ENCODE assay signal across 20 cellular contexts in genomic region chr6:106562001-106562400, GRCh38.
DNase-seq lines count a peak whose midpoint lies in the region; ATAC-seq and TF ChIP-seq lines count a peak whose summit lies in the region.
"Had no signal": no experiment of that assay in that cellular context is flagged by ENCODE, and none has a peak within 500 bp of the region (broad histone marks: within the 10 kb centered on the region; RNA-seq: fewer than 3 reads in every experiment).

No MANE protein-coding gene starts in this region.

- H3K18ac ChIP-seq in mesendoderm (ENCODE audit: low read length): peak overlapping the region; percentile 60

- BruUV-seq in MCF 10A (replicated peaks; lab: Mats Ljungman, UMichigan): no TSS peak

- H3K36me3 Mint-ChIP-seq in MCF 10A (ENCODE audit: insufficient read depth, unreplicated experiment): peaks cover 71% of the 10 kb centered on the region
- H3K36me3 Mint-ChIP-seq: IgD-negative memory B cell had no signal

- H3K4me1 ChIP-seq in ACC112 (ENCODE audit: control insufficient read depth, insufficient read depth, low read length, unreplicated experiment) (peaks cover 39% of the 10 kb centered on the region), Karpas-422 (ENCODE audit: low read length) (peaks cover 18% of the 10 kb centered on the region), mesendoderm (ENCODE audit: control insufficient read depth, low read depth, low read length) (no peaks in the 10 kb centered on the region)
- H3K4me1 ChIP-seq: right lobe of liver had no signal

- H2BK120ac ChIP-seq in mesendoderm (ENCODE audit: low read depth, low read length): no peak overlapping the region

- H2AK5ac ChIP-seq in mesendoderm (ENCODE audit: low read length): no peak overlapping the region

- no peak overlapping the region for H2BK15ac ChIP-seq in mesendoderm (replicated peaks; ENCODE audit: low read depth)

- peaks cover 26% of the 10 kb centered on the region for H3K4me1 Mint-ChIP-seq in MCF 10A (ENCODE audit: insufficient read depth, unreplicated experiment)

- ATAC-seq in GM19351 (IDR thresholded peaks at IDR 0.05; ENCODE audit: unreplicated experiment): no peak
- no peak for ATAC-seq in HG03175 (IDR thresholded peaks at IDR 0.05; ENCODE audit: unreplicated experiment)

- H3K9ac ChIP-seq in Karpas-422 (ENCODE audit: low read length) (no peak overlapping the region), mesendoderm (ENCODE audit: low read length) (no peak overlapping the region)

- TF ChIP-seq CTCF in MCF 10A (IDR thresholded peaks at IDR 0.05; ENCODE audit: unreplicated experiment): no peak

- H3K9me2 ChIP-seq in Karpas-422 (replicated peaks; ENCODE audit: insufficient read depth, low read length): no peaks in the 10 kb centered on the region

- CTCF ChIA-PET in MCF 10A (lab: Yijun Ruan, JAX): interaction anchor here (0.6 to 21.3 kb wide), 12 partner anchors 12 to 1419 kb away, joined by 3 to 404 read pairs (median 4); no protein-coding TSS in a partner anchor

- no peak overlapping the region for H3K4ac ChIP-seq in mesendoderm (ENCODE audit: low read depth, low read length)

- H3K9me3 Mint-ChIP-seq in MCF 10A (ENCODE audit: unreplicated experiment): no peaks in the 10 kb centered on the region
- H3K9me3 Mint-ChIP-seq: IgD-negative memory B cell had no signal

- H3K56ac ChIP-seq in mesendoderm (ENCODE audit: low read length): no peak overlapping the region

- no peaks in the 10 kb centered on the region for H3K79me1 ChIP-seq in mesendoderm (ENCODE audit: low read length)

- peaks cover 16% of the 10 kb centered on the region for H3K36me3 ChIP-seq in ACC112 (ENCODE audit: insufficient read depth, low read length)
- peaks cover 71% of the 10 kb centered on the region for H3K36me3 ChIP-seq in Karpas-422 (ENCODE audit: insufficient read depth, low read length)
- no peaks in the 10 kb centered on the region for H3K36me3 ChIP-seq in mesendoderm (ENCODE audit: control insufficient read depth, insufficient read depth, low read length)

- H3K9me3 ChIP-seq in Karpas-422 (ENCODE audit: low read length): no peaks in the 10 kb centered on the region
- H3K9me3 ChIP-seq: transverse colon had no signal

- H3K27ac Mint-ChIP-seq in MCF 10A (ENCODE audit: low read depth, unreplicated experiment): peak overlapping the region; percentile 86

- H3K27ac ChIP-seq in ACC112 (ENCODE audit: low read depth, low read length) (peak overlapping the region; percentile 76), Karpas-422 (ENCODE audit: low read length) (peak overlapping the region; percentile 15; the same call in 1 of the 2 replicates), mesendoderm (ENCODE audit: low read depth, low read length) (no peak overlapping the region)
- H3K27ac ChIP-seq: right lobe of liver, SK-N-MC, transverse colon had no signal

- H3K4me2 ChIP-seq in Karpas-422 (ENCODE audit: low read depth, low read length, poor library complexity, severe bottlenecking) (no peak overlapping the region), mesendoderm (ENCODE audit: low read length) (no peak overlapping the region)

- intact Hi-C loops in MCF 10A (cut with micrococcal nuclease): loop anchor here (10.0 kb wide), 1 partner anchor 123 kb away; no protein-coding TSS in a partner anchor

- H3K79me2 ChIP-seq in ACC112 (ENCODE audit: control insufficient read depth, insufficient read depth, low read length, unreplicated experiment) (no peaks in the 10 kb centered on the region), Karpas-422 (ENCODE audit: low read length) (no peaks in the 10 kb centered on the region), mesendoderm (ENCODE audit: control insufficient read depth, insufficient read depth, low read length) (no peaks in the 10 kb centered on the region)

- H3K23ac ChIP-seq in mesendoderm (ENCODE audit: low read length): no peak overlapping the region

- POLR2A ChIA-PET in MCF 10A (lab: Yijun Ruan, JAX): interaction anchor here (0.6 to 6.6 kb wide), 22 partner anchors 8 to 436 kb away, joined by 3 to 152 read pairs (median 6); partner anchors contain the start of gene ATG5

- no peak overlapping the region for H4K8ac ChIP-seq in mesendoderm (ENCODE audit: low read depth, low read length)

- no peak overlapping the region for H3K4me3 Mint-ChIP-seq in MCF 10A (ENCODE audit: unreplicated experiment)
- H3K4me3 Mint-ChIP-seq: IgD-negative memory B cell had no signal

- DNase-seq in Karpas-422 (no peak), MCF 10A (ENCODE audit: unreplicated experiment) (peak; percentile 67), mesendoderm (no peak), superior temporal gyrus (ENCODE audit: extremely low spot score) (no peak)
- no peak for DNase-seq in stimulated activated naive CD4-positive, alpha-beta T cell (lab: John Stamatoyannopoulos, UW)
- DNase-seq: cerebellar nuclear complex; GDM1; glutamatergic neuron; H7; NCI-H1417; NCI-H2227 treated with DMSO at 0.1 percent for 48 hours; right lobe of liver; stimulated activated CD4-positive, alpha-beta T cell treated with anti-CD3 and anti-CD28 coated beads, Interleukin-4, amount 100 ng/mL, for 1 hour; stimulated activated CD8-positive, alpha-beta memory T cell treated with anti-CD3 and anti-CD28 coated beads, Interleukin-4, amount 100 ng/mL, for 48 hours; transverse colon had no signal

- no peak overlapping the region for H2BK5ac ChIP-seq in mesendoderm (ENCODE audit: low read length)

- WGBS in mesendoderm (ENCODE audit: extremely low coverage, insufficient coverage, low lambda C conversion rate): no CpG with 5 or more reads among the region's 4 CpGs

- H3K27me3 Mint-ChIP-seq in MCF 10A (ENCODE audit: insufficient read depth, unreplicated experiment): no peaks in the 10 kb centered on the region
- H3K27me3 Mint-ChIP-seq: IgD-negative memory B cell had no signal

- H3K4me3 ChIP-seq in ACC112 (ENCODE audit: low read depth, low read length) (peak overlapping the region; percentile 34), Karpas-422 (ENCODE audit: low read length) (no peak overlapping the region), mesendoderm (ENCODE audit: low read length) (no peak overlapping the region)
- H3K4me3 ChIP-seq: right lobe of liver, SK-N-MC, transverse colon had no signal

- H4K5ac ChIP-seq in mesendoderm (ENCODE audit: low read length): no peak overlapping the region

- H3K27me3 ChIP-seq in ACC112 (ENCODE audit: insufficient read depth, low read length): no peaks in the 10 kb centered on the region
- no peaks in the 10 kb centered on the region for H3K27me3 ChIP-seq in Karpas-422 (ENCODE audit: low read length)
- H3K27me3 ChIP-seq in mesendoderm (ENCODE audit: insufficient read depth, low read length, poor library complexity): no peaks in the 10 kb centered on the region
- H3K27me3 ChIP-seq: right lobe of liver, transverse colon had no signal

- H2AFZ ChIP-seq in ACC112 (ENCODE audit: low read length, unreplicated experiment) (no peak overlapping the region), Karpas-422 (ENCODE audit: low read length) (no peak overlapping the region)

- no peaks in the 10 kb centered on the region for H4K20me1 ChIP-seq in Karpas-422 (ENCODE audit: insufficient read depth, low read depth, low read length)
